1 cellular context compared by ENCODE assay signal in genomic region chr4:25906113-25906512, GRCh38.
TF ChIP-seq lines count a peak whose summit lies in the region.
"Not testable (repeated sequence)": the region's sequence is repeated elsewhere in the genome, so short reads cannot be mapped to it uniquely, and the experiment has no call there.

No MANE protein-coding gene starts in this region.

TF ChIP-seq in K562, 482 proteins besides CTCF, POLR2A, EP300 and RAD21:
- peak; percentile 71 for TF ChIP-seq MAFG (tag; conservative IDR thresholded peaks at IDR 0.05)
- TF ChIP-seq CEBPG (CRISPR knock-in tag; IDR thresholded peaks at IDR 0.05), result not testable (repeated sequence)
- TF ChIP-seq CEBPG (tag; conservative IDR thresholded peaks at IDR 0.05 in 1 of 2, IDR thresholded peaks at IDR 0.05 in 1 of 2), result peak in 1 of 2 experiments; percentile 21; a peak in 1 of 4 replicates
- TF ChIP-seq ZNF316 (IDR thresholded peaks at IDR 0.05), result peak; percentile 65
- TF ChIP-seq NFE2 (IDR thresholded peaks at IDR 0.05; ENCODE audit: low read depth), result peak; percentile 67
- peak; percentile 71; the same call in 1 of the 2 replicates for TF ChIP-seq C11orf30 (IDR thresholded peaks at IDR 0.05; ENCODE audit: low read depth)
- peak; percentile 63; the same call in 1 of the 2 replicates for TF ChIP-seq ZNF384 (IDR thresholded peaks at IDR 0.05; ENCODE audit: low read depth, low read length)
- 0 out of 2 replicates have a peak, but pooled peaks have one; percentile 16 for TF ChIP-seq ZNF512 (tag; IDR thresholded peaks at IDR 0.05)
